8 cellular contexts compared by ENCODE assay signal in the genomic region with DNA sequence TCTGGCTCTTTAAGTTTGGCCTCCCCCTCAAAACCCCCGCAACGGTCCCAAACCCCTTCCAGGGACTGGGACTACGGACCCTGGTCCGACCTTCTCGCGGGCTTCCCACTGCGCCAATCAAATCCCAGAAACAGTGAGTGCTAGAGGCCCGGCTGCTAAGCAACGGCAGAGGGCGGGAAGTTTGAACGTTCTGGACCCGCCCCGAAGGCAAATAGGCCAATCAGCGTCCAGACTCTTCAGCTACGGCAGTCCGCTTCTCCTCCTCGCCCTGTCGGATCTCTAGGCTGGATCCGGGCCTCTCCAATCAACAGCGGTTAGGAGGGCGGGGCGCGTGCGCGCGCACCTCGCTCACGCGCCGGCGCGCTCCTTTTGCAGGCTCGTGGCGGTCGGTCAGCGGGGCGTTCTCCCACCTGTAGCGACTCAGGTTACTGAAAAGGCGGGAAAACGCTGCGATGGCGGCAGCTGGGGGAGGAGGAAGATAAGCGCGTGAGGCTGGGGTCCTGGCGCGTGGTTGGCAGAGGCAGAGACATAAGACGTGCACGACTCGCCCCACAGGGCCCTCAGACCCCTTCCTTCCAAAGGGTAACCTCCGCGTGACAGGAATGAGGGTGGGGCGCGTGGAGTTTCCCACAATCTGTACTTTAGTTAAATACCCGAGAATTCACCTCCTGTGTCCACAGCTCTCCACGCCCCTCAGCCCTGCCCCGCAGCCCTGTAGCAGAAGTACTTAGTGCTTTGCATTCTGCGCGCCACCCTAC.
A peak's percentile ranks its signal among the peaks of the same experiment; 100 is the strongest.
DNase-seq lines count a peak whose midpoint lies in the region; ATAC-seq lines count a peak whose summit lies in the region.

TSS of gene MSH5 (plus strand) at position 367 of the 758 bp plus-strand sequence. CDS start 462 bp downstream, outside the sequence.

- DNase-seq in AG08395 (ENCODE audit: low spot score): peak; percentile 99
- DNase-seq in NCI-H345 treated with DMSO at 0.1 percent for 48 hours (lab: John Stamatoyannopoulos, UW; ENCODE audit: unreplicated experiment): peak; percentile 99
- peak; percentile 84 to 90 (median 88) for DNase-seq in activated CD4-positive, CD25-positive, alpha-beta regulatory T cell (lab: John Stamatoyannopoulos, UW)
- peak; percentile 94 for DNase-seq in central memory CD4-positive, alpha-beta T cell
- DNase-seq in iris pigment epithelial cell (ENCODE audit: low read depth): peak; percentile 99
- DNase-seq in stimulated activated CD4-positive, alpha-beta T cell treated with anti-CD3 and anti-CD28 coated beads, Interleukin-12 subunit alpha, Interleukin-12 subunit beta, amount 100 ng/mL, for 24 hours (ENCODE audit: low read depth in 2 of 2): peak; percentile 92 to 96

- ATAC-seq in GM18907 (IDR thresholded peaks at IDR 0.05; ENCODE audit: unreplicated experiment): peak; percentile 69
- ATAC-seq in HG03139 (IDR thresholded peaks at IDR 0.05; ENCODE audit: unreplicated experiment): peak; percentile 58

Comparison
In these comparisons a context has a peak if more than half of its experiments do, and no peak if none do; other contexts are left out.
1. Peak in every context shown above with its lines: DNase-seq and ATAC-seq.